Comparison of ENCODE assay signal across 28 cellular contexts in genomic region chr2:18836436-18836835, GRCh38.
"Had no signal": no experiment of that assay in that cellular context is flagged by ENCODE, and none has a peak within 500 bp of the region (broad histone marks: within the 10 kb centered on the region; RNA-seq: fewer than 3 reads in every experiment).

No MANE protein-coding gene starts in this region.

- H3K36me3 Mint-ChIP-seq: activated CD4-positive, alpha-beta memory T cell treated with anti-CD3 and anti-CD28 coated beads for 36 hours; activated naive CD4-positive, alpha-beta T cell treated with anti-CD3 and anti-CD28 coated beads, Interleukin-2, amount 10 ng/mL, durations not matched to agents 7 days and 5 days; activated naive CD8-positive, alpha-beta T cell treated with anti-CD3 and anti-CD28 coated beads, Interleukin-2, amount 10 ng/mL, durations not matched to agents 7 days and 5 days; brain; stimulated activated effector memory CD8-positive, alpha-beta T cell treated with anti-CD3 and anti-CD28 coated beads, Interleukin-12 subunit alpha, Interleukin-12 subunit beta, amount 100 ng/mL, for 72 hours had no signal

- H3K36me3 ChIP-seq: ascending aorta, lower lobe of right lung, neutrophil, sigmoid colon, thoracic aorta, uterus had no signal

- ATAC-seq: effector memory CD8-positive, alpha-beta T cell; left lobe of liver; lower lobe of right lung; stimulated activated effector memory CD8-positive, alpha-beta T cell treated with anti-CD3 and anti-CD28 coated beads, Interleukin-12 subunit alpha, Interleukin-12 subunit beta, amount 100 ng/mL, for 72 hours had no signal

- H3K4me1 Mint-ChIP-seq: activated CD4-positive, alpha-beta T cell treated with anti-CD3 and anti-CD28 coated beads, Interleukin-2, amount 10 ng/mL, durations not matched to agents 24 days and 14 days; activated naive CD4-positive, alpha-beta T cell treated with anti-CD3 and anti-CD28 coated beads, Interleukin-2, amount 10 ng/mL, durations not matched to agents 7 days and 5 days; activated naive CD8-positive, alpha-beta T cell treated with anti-CD3 and anti-CD28 coated beads, Interleukin-2, amount 10 ng/mL, durations not matched to agents 7 days and 5 days; immature natural killer cell; stimulated activated effector memory CD8-positive, alpha-beta T cell treated with anti-CD3 and anti-CD28 coated beads, Interleukin-12 subunit alpha, Interleukin-12 subunit beta, amount 100 ng/mL, for 72 hours had no signal

- H3K27ac ChIP-seq: ascending aorta, lower lobe of right lung, neutrophil, sigmoid colon, thoracic aorta, uterus had no signal

- FAIRE-seq: endothelial cell of umbilical vein, small intestine had no signal

- H3K4me3 ChIP-seq: ascending aorta, lower lobe of right lung, sigmoid colon, thoracic aorta, uterus had no signal

- H3K9me3 ChIP-seq: ascending aorta, lower lobe of right lung, neutrophil, sigmoid colon, thoracic aorta, uterus had no signal

- H3K9me3 Mint-ChIP-seq: activated CD4-positive, alpha-beta memory T cell treated with anti-CD3 and anti-CD28 coated beads for 36 hours; activated CD4-positive, alpha-beta T cell treated with anti-CD3 and anti-CD28 coated beads, Interleukin-2, amount 10 ng/mL, durations not matched to agents 24 days and 14 days; activated naive CD4-positive, alpha-beta T cell treated with anti-CD3 and anti-CD28 coated beads, Interleukin-2, amount 10 ng/mL, durations not matched to agents 7 days and 5 days; activated naive CD8-positive, alpha-beta T cell treated with anti-CD3 and anti-CD28 coated beads, Interleukin-2, amount 10 ng/mL, durations not matched to agents 7 days and 5 days; activated T-cell treated with anti-CD3 and anti-CD28 coated beads, Interleukin-2, amount 50 U/mL, for 24 hours; effector memory CD8-positive, alpha-beta T cell; nephron; stimulated activated effector memory CD8-positive, alpha-beta T cell treated with anti-CD3 and anti-CD28 coated beads, Interleukin-12 subunit alpha, Interleukin-12 subunit beta, amount 100 ng/mL, for 72 hours; stimulated activated naive CD8-positive, alpha-beta T cell treated with anti-CD3 and anti-CD28 coated beads, Interleukin-15, Interleukin-2, amounts not matched to agents 100 ng/mL and 50 ng/mL, for 24 hours had no signal

- H3K27ac Mint-ChIP-seq: activated CD4-positive, alpha-beta memory T cell treated with anti-CD3 and anti-CD28 coated beads for 36 hours; activated CD4-positive, alpha-beta T cell treated with anti-CD3 and anti-CD28 coated beads, Interleukin-2, amount 10 ng/mL, durations not matched to agents 24 days and 14 days; activated naive CD4-positive, alpha-beta T cell treated with anti-CD3 and anti-CD28 coated beads, Interleukin-2, amount 10 ng/mL, durations not matched to agents 7 days and 5 days; activated naive CD8-positive, alpha-beta T cell treated with anti-CD3 and anti-CD28 coated beads, Interleukin-2, amount 10 ng/mL, durations not matched to agents 7 days and 5 days; activated T-cell treated with anti-CD3 and anti-CD28 coated beads, Interleukin-2, amount 50 U/mL, for 24 hours; effector memory CD8-positive, alpha-beta T cell; immature natural killer cell; stimulated activated effector memory CD8-positive, alpha-beta T cell treated with anti-CD3 and anti-CD28 coated beads, Interleukin-12 subunit alpha, Interleukin-12 subunit beta, amount 100 ng/mL, for 72 hours; stimulated activated naive CD8-positive, alpha-beta T cell treated with anti-CD3 and anti-CD28 coated beads, Interleukin-15, Interleukin-2, amounts not matched to agents 100 ng/mL and 50 ng/mL, for 24 hours had no signal

- DNase-seq: activated CD4-positive, alpha-beta memory T cell treated with anti-CD3 and anti-CD28 coated beads for 36 hours; activated CD4-positive, alpha-beta T cell treated with anti-CD3 and anti-CD28 coated beads, Interleukin-2, amount 10 ng/mL, durations not matched to agents 24 days and 14 days; activated CD4-positive, CD25-positive, alpha-beta regulatory T cell treated with anti-CD3 and anti-CD28 coated beads, Interleukin-2, amount 50 U/mL, for 72 hours; activated CD8-positive, alpha-beta memory T cell treated with anti-CD3 and anti-CD28 coated beads, Interleukin-2, amount 50 U/mL, for 4 hours; activated gamma-delta T cell; activated naive CD4-positive, alpha-beta T cell treated with anti-CD3 and anti-CD28 coated beads, Interleukin-2, amount 10 ng/mL, durations not matched to agents 7 days and 5 days; activated naive CD8-positive, alpha-beta T cell treated with anti-CD3 and anti-CD28 coated beads, Interleukin-2, amount 10 ng/mL, durations not matched to agents 7 days and 5 days; activated T-cell treated with anti-CD3 and anti-CD28 coated beads, Interleukin-2, amount 50 U/mL, for 24 hours; cortex of kidney; effector memory CD8-positive, alpha-beta T cell; head of caudate nucleus; hippocampal formation; immature natural killer cell; lower lobe of right lung; sigmoid colon; small intestine; stimulated activated CD4-positive, alpha-beta T cell treated with anti-CD3 and anti-CD28 coated beads, Interleukin-4, amount 100 ng/mL, for 24 hours; trophoblast cell; uterus had no signal

- H3K27me3 ChIP-seq: ascending aorta, neutrophil, sigmoid colon, uterus had no signal

- H3K4me1 ChIP-seq: lower lobe of right lung had no signal

- H3K27me3 Mint-ChIP-seq: activated CD4-positive, alpha-beta memory T cell treated with anti-CD3 and anti-CD28 coated beads for 36 hours; activated CD4-positive, alpha-beta T cell treated with anti-CD3 and anti-CD28 coated beads, Interleukin-2, amount 10 ng/mL, durations not matched to agents 24 days and 14 days; activated naive CD4-positive, alpha-beta T cell treated with anti-CD3 and anti-CD28 coated beads, Interleukin-2, amount 10 ng/mL, durations not matched to agents 7 days and 5 days; activated naive CD8-positive, alpha-beta T cell treated with anti-CD3 and anti-CD28 coated beads, Interleukin-2, amount 10 ng/mL, durations not matched to agents 7 days and 5 days; activated T-cell treated with anti-CD3 and anti-CD28 coated beads, Interleukin-2, amount 50 U/mL, for 24 hours; effector memory CD8-positive, alpha-beta T cell; stimulated activated naive CD8-positive, alpha-beta T cell treated with anti-CD3 and anti-CD28 coated beads, Interleukin-15, Interleukin-2, amounts not matched to agents 100 ng/mL and 50 ng/mL, for 24 hours had no signal

- H3K4me3 Mint-ChIP-seq: activated CD4-positive, alpha-beta memory T cell treated with anti-CD3 and anti-CD28 coated beads for 36 hours; activated CD4-positive, alpha-beta T cell treated with anti-CD3 and anti-CD28 coated beads, Interleukin-2, amount 10 ng/mL, durations not matched to agents 24 days and 14 days; activated naive CD4-positive, alpha-beta T cell treated with anti-CD3 and anti-CD28 coated beads, Interleukin-2, amount 10 ng/mL, durations not matched to agents 7 days and 5 days; activated naive CD8-positive, alpha-beta T cell treated with anti-CD3 and anti-CD28 coated beads, Interleukin-2, amount 10 ng/mL, durations not matched to agents 7 days and 5 days; activated T-cell treated with anti-CD3 and anti-CD28 coated beads, Interleukin-2, amount 50 U/mL, for 24 hours; brain; effector memory CD8-positive, alpha-beta T cell; immature natural killer cell; nephron; stimulated activated effector memory CD8-positive, alpha-beta T cell treated with anti-CD3 and anti-CD28 coated beads, Interleukin-12 subunit alpha, Interleukin-12 subunit beta, amount 100 ng/mL, for 72 hours; stimulated activated naive CD8-positive, alpha-beta T cell treated with anti-CD3 and anti-CD28 coated beads, Interleukin-15, Interleukin-2, amounts not matched to agents 100 ng/mL and 50 ng/mL, for 24 hours had no signal
